In the genomic region with DNA sequence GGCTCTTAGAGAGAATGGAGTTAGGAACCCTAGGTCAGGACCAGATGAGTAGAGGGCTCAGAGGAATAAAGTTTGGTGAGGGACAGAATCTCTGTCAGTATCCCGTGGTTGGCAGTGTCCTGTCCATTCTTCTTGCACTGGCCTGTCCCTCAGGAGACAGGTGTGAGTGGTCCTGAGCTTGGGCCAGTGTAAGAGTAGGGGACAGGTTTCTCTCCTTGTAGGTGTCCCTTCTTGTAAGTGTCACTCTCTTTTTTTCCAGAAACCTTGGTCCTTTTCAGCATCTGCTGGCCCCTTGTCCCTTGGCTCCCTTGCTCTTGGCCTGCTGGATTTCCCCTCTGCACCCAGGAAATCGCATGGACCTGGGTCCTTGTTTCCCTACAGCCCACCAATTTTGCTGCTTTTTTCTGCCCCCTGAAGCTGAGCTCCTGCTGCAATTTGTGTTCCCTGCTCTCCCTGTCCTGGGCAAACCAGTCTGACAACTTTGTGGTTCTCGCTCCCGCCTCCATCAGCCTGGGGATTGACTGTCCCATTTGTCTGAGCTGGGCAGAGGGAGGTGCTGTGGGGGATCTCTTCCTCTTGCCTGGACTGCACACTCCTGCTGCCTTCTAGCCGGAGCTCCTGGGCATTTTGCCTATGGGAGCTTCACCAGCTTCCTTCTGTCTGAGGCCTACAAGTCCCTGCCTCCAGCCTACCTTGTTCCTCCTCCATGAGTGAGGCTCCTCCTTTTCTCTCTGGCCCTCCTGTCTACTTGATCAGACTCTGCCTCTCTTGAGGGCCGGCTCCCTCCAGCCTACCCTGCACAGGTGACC, we compare ENCODE assay signal across 8 cellular contexts. TPM values are rescaled to one million over a fixed set of nuclear protein-coding genes. Genes with fewer than 3 reads are reported as not detected.
DNase-seq lines count a peak whose midpoint lies in the region; ATAC-seq, FAIRE-seq and TF ChIP-seq lines count a peak whose summit lies in the region.

No MANE protein-coding gene starts in this region.

- 41% methylated on average over 6 of the region's 6 CpGs for WGBS in esophagus muscularis mucosa

- peaks cover 2% of the 10 kb centered on the region for H3K36me3 Mint-ChIP-seq in activated T-cell treated with anti-CD3 and anti-CD28 coated beads, Interleukin-2, amount 50 U/mL, for 4 hours (ENCODE audit: insufficient read depth)
- H3K36me3 Mint-ChIP-seq in naive thymus-derived CD4-positive, alpha-beta T cell = peaks cover 9 to 60% (median 15%) of the 10 kb centered on the region in 5 donors

- TF ChIP-seq CTCF in RWPE1 (conservative IDR thresholded peaks at IDR 0.05; ENCODE audit: low read depth) = no peak
- TF ChIP-seq CTCF in esophagus muscularis mucosa (IDR thresholded peaks at IDR 0.05) = no peak
- no peak for TF ChIP-seq CTCF in GM13976 (IDR thresholded peaks at IDR 0.05; ENCODE audit: borderline replicate concordance, control extremely low read depth, extremely low read depth, insufficient read depth, missing control alignments)

- ATAC-seq in activated T-cell treated with anti-CD3 and anti-CD28 coated beads, Interleukin-2, amount 50 U/mL, for 4 hours = no peak
- ATAC-seq in naive thymus-derived CD4-positive, alpha-beta T cell = no peak
- ATAC-seq in HG03045 (IDR thresholded peaks at IDR 0.05; ENCODE audit: unreplicated experiment) = no peak

- no peaks in the 10 kb centered on the region for H3K27me3 ChIP-seq in esophagus muscularis mucosa
- H3K27me3 ChIP-seq in naive thymus-derived CD4-positive, alpha-beta T cell (ENCODE audit: control insufficient read depth in 2 of 2, insufficient read depth in 2 of 2, low read length in 2 of 2) = no peaks in the 10 kb centered on the region

- H3K4me1 Mint-ChIP-seq in activated T-cell treated with anti-CD3 and anti-CD28 coated beads, Interleukin-2, amount 50 U/mL, for 4 hours (ENCODE audit: low read depth) = peaks cover 99% of the 10 kb centered on the region
- peaks cover 85 to 98% (median 96%) of the 10 kb centered on the region in 7 donors for H3K4me1 Mint-ChIP-seq in naive thymus-derived CD4-positive, alpha-beta T cell

- peak overlapping the region; percentile 87 to 99 (median 98) for H3K27ac Mint-ChIP-seq in naive thymus-derived CD4-positive, alpha-beta T cell

- no peaks in the 10 kb centered on the region for H3K27me3 Mint-ChIP-seq in activated T-cell treated with anti-CD3 and anti-CD28 coated beads, Interleukin-2, amount 50 U/mL, for 4 hours (ENCODE audit: low read depth)
- no peaks in the 10 kb centered on the region for H3K27me3 Mint-ChIP-seq in naive thymus-derived CD4-positive, alpha-beta T cell

- TF ChIP-seq EP300 in esophagus muscularis mucosa (IDR thresholded peaks at IDR 0.05) = no peak

- FAIRE-seq in HTR-8/SVneo (lab: Jason Lieb, UNC) = no peak

- TF ChIP-seq POLR2A in esophagus muscularis mucosa (IDR thresholded peaks at IDR 0.05; ENCODE audit: low read depth) = no peak

- CTCF ChIA-PET in RWPE1 (lab: Yijun Ruan, JAX) = interaction anchor here (0.6 to 3.5 kb wide), 7 partner anchors 11 to 1148 kb away, joined by 3 to 26 read pairs (median 5); no protein-coding TSS in a partner anchor
- CTCF ChIA-PET in naive thymus-derived CD4-positive, alpha-beta T cell (lab: Charles Lee) = interaction anchor here (0.9 to 39.2 kb wide), 7 partner anchors 8 to 45 kb away, joined by 4 to 839 read pairs (median 8); no protein-coding TSS in a partner anchor

- DNase-seq in activated T-cell treated with anti-CD3 and anti-CD28 coated beads, Interleukin-2, amount 50 U/mL, for 4 hours = no peak
- no peak for DNase-seq in activated T-cell treated with anti-CD3 and anti-CD28 coated beads for 4 hours
- DNase-seq in RWPE1 (ENCODE audit: low spot score) = peak; percentile 89
- no peak for DNase-seq in esophagus muscularis mucosa (ENCODE audit: extremely low spot score)
- DNase-seq in naive thymus-derived CD4-positive, alpha-beta T cell = no peak
- no peak for DNase-seq in HTR-8/SVneo (ENCODE audit: insufficient read length, low spot score)
- DNase-seq in GM13976 (ENCODE audit: low spot score) = no peak

- peak overlapping the region; percentile 97 for H3K4me3 Mint-ChIP-seq in activated T-cell treated with anti-CD3 and anti-CD28 coated beads, Interleukin-2, amount 50 U/mL, for 4 hours
- H3K4me3 Mint-ChIP-seq in naive thymus-derived CD4-positive, alpha-beta T cell = peak overlapping the region; percentile 79 to 99 (median 98)

- H3K4me3 ChIP-seq in esophagus muscularis mucosa = no peak overlapping the region
- peak overlapping the region; percentile 87 for H3K4me3 ChIP-seq in naive thymus-derived CD4-positive, alpha-beta T cell (ENCODE audit: low read length)

- POLR2A ChIA-PET in RWPE1 (lab: Yijun Ruan, JAX; ENCODE audit: low non-redundant PET) = interaction anchor here (0.6 kb wide), 1 partner anchor 10 kb away, joined by 3 read pairs; no protein-coding TSS in a partner anchor
- POLR2A ChIA-PET in naive thymus-derived CD4-positive, alpha-beta T cell (lab: Charles Lee) = interaction anchor here (0.8 to 32.8 kb wide), 9 partner anchors 9 to 273 kb away, joined by 3 to 608 read pairs (median 6); a partner anchor contains a TSS

- in situ Hi-C loops in GM13976 (cut with MboI; ENCODE audit: low sequenced_read_pairs, unreplicated experiment) = no loop called here

- H3K9me3 ChIP-seq in esophagus muscularis mucosa = no peaks in the 10 kb centered on the region
- no peaks in the 10 kb centered on the region for H3K9me3 ChIP-seq in naive thymus-derived CD4-positive, alpha-beta T cell (ENCODE audit: control insufficient read depth in 2 of 3, low read length in 3 of 3)

- H3K36me3 ChIP-seq in esophagus muscularis mucosa = no peaks in the 10 kb centered on the region
- no peaks in the 10 kb centered on the region for H3K36me3 ChIP-seq in naive thymus-derived CD4-positive, alpha-beta T cell (ENCODE audit: control insufficient read depth in 2 of 3, insufficient read depth in 3 of 3, low read length in 3 of 3)

- H3K9me3 Mint-ChIP-seq in activated T-cell treated with anti-CD3 and anti-CD28 coated beads, Interleukin-2, amount 50 U/mL, for 4 hours = no peaks in the 10 kb centered on the region
- peaks cover 0 to 3% (median 0%) of the 10 kb centered on the region in 11 donors for H3K9me3 Mint-ChIP-seq in naive thymus-derived CD4-positive, alpha-beta T cell

- peaks cover 95 to 100% (median 98%) of the 10 kb centered on the region in 4 donors for H3K4me1 ChIP-seq in esophagus muscularis mucosa
- H3K4me1 ChIP-seq in naive thymus-derived CD4-positive, alpha-beta T cell (ENCODE audit: control insufficient read depth in 2 of 2, insufficient read depth in 2 of 2, low read length in 2 of 2) = peaks cover 88 to 92% of the 10 kb centered on the region in 2 donors

- H3K27ac ChIP-seq in RWPE1 (peak overlapping the region; percentile 84), esophagus muscularis mucosa (replicated peaks in 1 of 4) (peak overlapping the region; percentile 50 to 75 (median 71))
- H3K27ac ChIP-seq in naive thymus-derived CD4-positive, alpha-beta T cell (ENCODE audit: low read depth, low read length) = peak overlapping the region; percentile 84

- intact Hi-C loops in esophagus muscularis mucosa (cut with DNase I) = no loop called here
- intact Hi-C loops in naive thymus-derived CD4-positive, alpha-beta T cell (cut with micrococcal nuclease) = loop anchor here in 1 of 2 donors (10.0 kb wide), 1 partner anchor 1016 kb away; a partner anchor contains a TSS

RNA-seq across cellular contexts. Expression of a gene that starts 6.5 kb away (rescaled TPM):
- total RNA-seq in activated T-cell treated with anti-CD3 and anti-CD28 coated beads, Interleukin-2, amount 50 U/mL, for 4 hours = 10 to 100 TPM; 31.8 to 36.2 (median 35.0) TPM
- 10 to 100 TPM; 17.9 to 50.5 (median 38.4) TPM for total RNA-seq in esophagus muscularis mucosa
- 100 to 1,000 TPM; 135 to 165 (median 160) TPM for total RNA-seq in naive thymus-derived CD4-positive, alpha-beta T cell
- 100 to 1,000 TPM; 179 to 386 TPM for polyA plus RNA-seq in naive thymus-derived CD4-positive, alpha-beta T cell

RNA-seq across cellular contexts. Expression of a gene that starts 52.3 kb away (rescaled TPM):
- total RNA-seq in activated T-cell treated with anti-CD3 and anti-CD28 coated beads, Interleukin-2, amount 50 U/mL, for 4 hours = 10 to 100 TPM in 2 of 3 donors, 1 to 10 TPM in 1; 6.1 to 11.1 (median 10.8) TPM
- 10 to 100 TPM; 15.4 to 26.6 (median 25.5) TPM for total RNA-seq in esophagus muscularis mucosa
- total RNA-seq in naive thymus-derived CD4-positive, alpha-beta T cell = 1 to 10 TPM; 5.6 to 9.7 (median 8.5) TPM
- polyA plus RNA-seq in naive thymus-derived CD4-positive, alpha-beta T cell = 10 to 100 TPM; 15.4 to 20.1 TPM
